18 cellular contexts compared by ENCODE assay signal in the genomic region with DNA sequence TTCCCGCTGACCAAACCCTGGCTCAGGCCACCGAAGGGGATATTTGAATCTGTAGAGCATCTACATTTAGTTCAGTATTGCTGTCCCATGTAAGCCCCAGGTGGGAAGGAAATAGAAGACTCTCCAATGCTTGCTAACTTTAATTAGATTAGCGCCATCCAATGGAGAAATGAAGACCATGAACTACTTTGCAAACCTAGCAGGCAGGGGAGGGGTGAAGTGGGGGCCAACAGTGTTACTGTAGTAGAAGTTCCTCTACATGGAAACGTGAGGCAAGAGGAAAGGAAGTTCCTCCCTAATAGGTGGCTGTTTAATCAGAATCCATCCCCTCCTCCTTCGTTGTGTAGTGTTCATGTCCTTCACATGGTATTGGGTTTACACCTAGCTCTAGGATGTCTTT. TPM values are rescaled to one million over a fixed set of nuclear protein-coding genes. Genes with fewer than 3 reads are reported as not detected.
DNase-seq lines count a peak whose midpoint lies in the region; ATAC-seq and TF ChIP-seq lines count a peak whose summit lies in the region.
"Had no signal": no experiment of that assay in that cellular context is flagged by ENCODE, and none has a peak within 500 bp of the region (broad histone marks: within the 10 kb centered on the region; RNA-seq: fewer than 3 reads in every experiment).

No MANE protein-coding gene starts in this region.

- H3K9me3 ChIP-seq in SU-DHL-6 (ENCODE audit: insufficient read depth, low read length) = no peaks in the 10 kb centered on the region
- H3K9me3 ChIP-seq: esophagus muscularis mucosa had no signal

- H3F3A ChIP-seq in SU-DHL-6 (ENCODE audit: insufficient read depth) = peaks cover 29% of the 10 kb centered on the region

- DNase-seq in GM12865 (ENCODE audit: low read depth) = peak; percentile 47
- DNase-seq in HuH-7 (ENCODE audit: low spot score) = peak; percentile 21
- DNase-seq in iPS-NIHi7 (ENCODE audit: extremely low spot score) = peak; percentile 45
- no peak for DNase-seq in occipital lobe (lab: John Stamatoyannopoulos, UW)
- DNase-seq in HuH-7.5 (ENCODE audit: low spot score) = no peak
- DNase-seq: activated CD4-positive, CD25-positive, alpha-beta regulatory T cell treated with anti-CD3 and anti-CD28 coated beads, Interleukin-2, amount 50 U/mL, for 72 hours; activated CD8-positive, alpha-beta T cell treated with anti-CD3 and anti-CD28 coated beads for 36 hours; effector memory CD4-positive, alpha-beta T cell; GDM1; GM23248; hypothalamus; NCI-H1417; NCI-H2107; T1000 had no signal

- H3K27ac ChIP-seq in SU-DHL-6 (ENCODE audit: low read depth, low read length) = peak overlapping the region; percentile 62
- H3K27ac ChIP-seq: esophagus muscularis mucosa, GM23248, RWPE1 had no signal

- H4K20me1 ChIP-seq in SU-DHL-6 (ENCODE audit: low read depth, low read length) = no peaks in the 10 kb centered on the region

- no peaks in the 10 kb centered on the region for H3K27me3 ChIP-seq in SU-DHL-6 (ENCODE audit: low read length)
- H3K27me3 ChIP-seq: esophagus muscularis mucosa had no signal

- H3K4me2 ChIP-seq in SU-DHL-6 (ENCODE audit: low read depth, low read length, poor library complexity, severe bottlenecking) = peak overlapping the region; percentile 3

- no peak for ATAC-seq in HG03460 (IDR thresholded peaks at IDR 0.05; ENCODE audit: unreplicated experiment)
- ATAC-seq: activated CD8-positive, alpha-beta T cell treated with anti-CD3 and anti-CD28 coated beads for 36 hours had no signal

- TF ChIP-seq CTCF in GM12865 (IDR thresholded peaks at IDR 0.05; ENCODE audit: insufficient read depth, low read depth, low read length, missing control alignments) (peak; percentile 2), SU-DHL-6 (IDR thresholded peaks at IDR 0.05; ENCODE audit: insufficient read depth, low read length, poor library complexity, severe bottlenecking) (peak; percentile 50)

- H3K4me3 ChIP-seq in GM12865 (ENCODE audit: low read depth, low read length) (no peak overlapping the region), SU-DHL-6 (ENCODE audit: insufficient read depth, low read length, poor library complexity, severe bottlenecking) (no peak overlapping the region)
- H3K4me3 ChIP-seq: esophagus muscularis mucosa, GM23248 had no signal

- H3K79me2 ChIP-seq in SU-DHL-6 (ENCODE audit: insufficient read depth, low read length) = no peaks in the 10 kb centered on the region

- H3K36me3 ChIP-seq in SU-DHL-6 (ENCODE audit: low read length) = no peaks in the 10 kb centered on the region
- H3K36me3 ChIP-seq: esophagus muscularis mucosa had no signal

- H3K9ac ChIP-seq in SU-DHL-6 (ENCODE audit: low read length) = no peak overlapping the region
- H3K9ac ChIP-seq: GM23248 had no signal

- no peaks in the 10 kb centered on the region for H3K9me2 ChIP-seq in SU-DHL-6 (replicated peaks; ENCODE audit: insufficient read depth, low read length)

- no peak overlapping the region for H2AFZ ChIP-seq in SU-DHL-6 (ENCODE audit: low read depth, low read length, severe bottlenecking)
- H2AFZ ChIP-seq: GM23248 had no signal

RNA-seq across cellular contexts. Expression of gene DENND5B, which starts 9.3 kb away (rescaled TPM):
- total RNA-seq in occipital lobe = 57.1 TPM

RNA-seq across cellular contexts. Expression of gene ETFBKMT, which starts 59.2 kb away (rescaled TPM):
- 3.4 TPM for total RNA-seq in occipital lobe

Comparison
In these comparisons a context has a peak if more than half of its experiments do, and no peak if none do; other contexts are left out.
1. DNase-seq: peak in GM12865 (single experiment), HuH-7 (single experiment) and iPS-NIHi7 (single experiment); none in occipital lobe (single experiment) and HuH-7.5 (single experiment).